ENCODE assay signal across 9 cellular contexts in the genomic region with DNA sequence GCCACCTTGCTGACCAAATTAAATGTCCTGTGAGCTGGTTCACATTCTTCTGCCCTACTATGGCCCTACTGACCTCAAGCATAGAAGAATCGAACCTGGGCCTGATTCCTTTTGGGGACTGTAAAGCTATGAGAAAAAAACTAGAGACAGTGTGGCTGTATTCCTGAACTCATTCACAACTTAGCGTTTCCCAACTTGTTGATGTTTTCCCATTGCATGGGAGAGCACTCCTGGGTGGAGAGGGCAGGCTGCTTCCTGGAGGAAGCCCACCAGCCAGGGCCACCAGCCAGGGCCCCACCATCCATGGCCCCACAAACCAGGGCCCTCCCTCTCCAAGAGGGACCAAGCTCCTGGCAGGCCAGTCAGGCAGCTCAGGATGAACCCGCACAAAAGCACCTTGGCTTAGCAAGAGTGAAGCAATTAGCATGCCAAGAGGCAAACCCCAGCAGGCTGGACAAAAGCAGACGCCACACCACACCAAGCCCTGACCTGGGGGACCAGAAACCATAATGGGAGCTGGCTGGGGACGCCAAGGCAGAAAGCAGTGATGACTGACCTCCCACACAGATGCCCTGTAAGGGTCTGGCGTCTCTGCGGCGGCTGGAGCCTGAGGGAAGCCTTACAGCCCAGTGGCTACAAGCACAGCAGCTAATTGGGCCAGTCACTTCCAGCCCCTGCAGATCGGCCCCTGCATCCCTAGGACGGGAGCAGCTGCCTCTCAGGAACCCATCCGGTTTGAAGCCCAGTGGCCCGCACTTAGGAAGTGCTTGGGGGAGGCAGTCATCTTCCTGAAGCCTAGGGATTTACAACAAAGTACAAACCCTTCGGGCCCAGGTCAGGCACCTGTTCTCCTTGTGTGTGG. TPM values are rescaled to one million over a fixed set of nuclear protein-coding genes. Genes with fewer than 3 reads are reported as not detected.
A peak's percentile ranks its signal among the peaks of the same experiment; 100 is the strongest.
DNase-seq lines count a peak whose midpoint lies in the region; ATAC-seq and TF ChIP-seq lines count a peak whose summit lies in the region.
"Had no signal": no experiment of that assay in that cellular context is flagged by ENCODE, and none has a peak within 500 bp of the region (broad histone marks: within the 10 kb centered on the region; RNA-seq: fewer than 3 reads in every experiment).

No MANE protein-coding gene starts in this region.

- H3K27ac Mint-ChIP-seq in activated naive CD4-positive, alpha-beta T cell treated with anti-CD3 and anti-CD28 coated beads for 36 hours = peak overlapping the region; percentile 99
- H3K27ac Mint-ChIP-seq in brain (peak overlapping the region; percentile 82 to 98 (median 90)), type B pancreatic cell (no peak overlapping the region)

- H3K9ac ChIP-seq in mesenchymal stem cell (ENCODE audit: low read length) = no peak overlapping the region

- H4K91ac ChIP-seq in mesenchymal stem cell (ENCODE audit: low read length) = no peak overlapping the region

- H3K27ac ChIP-seq in mesenchymal stem cell (ENCODE audit: low read length, poor library complexity, severe bottlenecking) = peak overlapping the region; percentile 75
- H3K27ac ChIP-seq: SJSA1 had no signal

- CTCF ChIA-PET in activated naive CD4-positive, alpha-beta T cell treated with anti-CD3 and anti-CD28 coated beads for 36 hours (lab: Charles Lee) = interaction anchor here (1.0 to 2.2 kb wide), 4 partner anchors 21 to 172 kb away, joined by 4 to 7 read pairs (median 6); no protein-coding TSS in a partner anchor

- peaks cover 58% of the 10 kb centered on the region for H3K4me1 Mint-ChIP-seq in activated naive CD4-positive, alpha-beta T cell treated with anti-CD3 and anti-CD28 coated beads for 36 hours (ENCODE audit: low read depth)
- H3K4me1 Mint-ChIP-seq in brain (peaks cover 62% of the 10 kb centered on the region), type B pancreatic cell (ENCODE audit: unreplicated experiment) (peaks cover 51% of the 10 kb centered on the region)

- H3K23ac ChIP-seq in mesenchymal stem cell (ENCODE audit: low read length in 2 of 2) = peak overlapping the region in 1 of 2 experiments; percentile 40

- TF ChIP-seq CTCF in brain (conservative IDR thresholded peaks at IDR 0.05) (no peak), type B pancreatic cell (conservative IDR thresholded peaks at IDR 0.05) (no peak)

- H3K79me1 ChIP-seq in mesenchymal stem cell (replicated peaks; ENCODE audit: low read length, poor library complexity, severe bottlenecking) = peaks cover 10% of the 10 kb centered on the region

- WGBS in mesenchymal stem cell = 79% methylated on average over 12 of the region's 13 CpGs

- no peak overlapping the region for H2BK5ac ChIP-seq in mesenchymal stem cell (ENCODE audit: low read depth, low read length, poor library complexity, severe bottlenecking)

- H2BK120ac ChIP-seq in mesenchymal stem cell (ENCODE audit: low read depth, low read length) = no peak overlapping the region

- H3K4me1 ChIP-seq in mesenchymal stem cell (ENCODE audit: control insufficient read depth, insufficient read depth, low read depth, low read length) = peaks cover 48% of the 10 kb centered on the region

- H3K4me2 ChIP-seq in mesenchymal stem cell (ENCODE audit: low read length, poor library complexity, severe bottlenecking) = peak overlapping the region; percentile 9

- no peaks in the 10 kb centered on the region for H3K27me3 ChIP-seq in mesenchymal stem cell (ENCODE audit: control insufficient read depth in 1 of 2, insufficient read depth in 1 of 2, low read length in 2 of 2)
- H3K27me3 ChIP-seq: SJSA1 had no signal

- H3K4me3 Mint-ChIP-seq in activated naive CD4-positive, alpha-beta T cell treated with anti-CD3 and anti-CD28 coated beads for 36 hours = peak overlapping the region; percentile 100
- H3K4me3 Mint-ChIP-seq in brain = peak overlapping the region; percentile 96 to 99 (median 97)
- H3K4me3 Mint-ChIP-seq in type B pancreatic cell = peak overlapping the region; percentile 97

- ATAC-seq in GM19328 (IDR thresholded peaks at IDR 0.05; ENCODE audit: unreplicated experiment) = no peak

- H3K18ac ChIP-seq in mesenchymal stem cell (ENCODE audit: low read depth in 1 of 2, low read length in 2 of 2) = peak overlapping the region in 1 of 2 experiments; percentile 37

- peaks cover 10% of the 10 kb centered on the region for H3K36me3 Mint-ChIP-seq in activated naive CD4-positive, alpha-beta T cell treated with anti-CD3 and anti-CD28 coated beads for 36 hours (ENCODE audit: low read depth)
- H3K36me3 Mint-ChIP-seq in brain = no peaks in the 10 kb centered on the region
- no peaks in the 10 kb centered on the region for H3K36me3 Mint-ChIP-seq in type B pancreatic cell

- H3K4ac ChIP-seq in mesenchymal stem cell (ENCODE audit: low read depth in 1 of 2, low read length in 2 of 2) = peak overlapping the region in 1 of 2 experiments; percentile 32

- peaks cover 0 to 9% of the 10 kb centered on the region in 2 experiments for H3K36me3 ChIP-seq in mesenchymal stem cell (ENCODE audit: control insufficient read depth in 1 of 2, insufficient read depth in 2 of 2, low read depth in 1 of 2, low read length in 2 of 2)

- H3K4me3 ChIP-seq in mesenchymal stem cell (ENCODE audit: insufficient read depth in 1 of 2, low read depth in 1 of 2, low read length in 2 of 2) = peak overlapping the region in 1 of 2 experiments; percentile 86

- no peaks in the 10 kb centered on the region for H3K27me3 Mint-ChIP-seq in activated naive CD4-positive, alpha-beta T cell treated with anti-CD3 and anti-CD28 coated beads for 36 hours (ENCODE audit: low read depth)
- peaks cover 6% of the 10 kb centered on the region for H3K27me3 Mint-ChIP-seq in brain
- H3K27me3 Mint-ChIP-seq in type B pancreatic cell = no peaks in the 10 kb centered on the region

- no peak overlapping the region for H2BK15ac ChIP-seq in mesenchymal stem cell (ENCODE audit: low read depth, poor library complexity, severe bottlenecking)

- H2AK5ac ChIP-seq in mesenchymal stem cell (ENCODE audit: low read length, severe bottlenecking) = peak overlapping the region; percentile 58

- no peak overlapping the region for H2AFZ ChIP-seq in mesenchymal stem cell (ENCODE audit: low read depth, low read length)

- H3K9me3 ChIP-seq in mesenchymal stem cell (ENCODE audit: control insufficient read depth, low read length) = no peaks in the 10 kb centered on the region
- H3K9me3 ChIP-seq: SJSA1 had no signal

- peak overlapping the region in 1 of 2 experiments; percentile 10 for H2BK12ac ChIP-seq in mesenchymal stem cell (ENCODE audit: low read length in 2 of 2)

- no peak overlapping the region for H4K8ac ChIP-seq in mesenchymal stem cell (ENCODE audit: low read length)

- peak overlapping the region in 1 of 2 experiments; percentile 53 for H3K14ac ChIP-seq in mesenchymal stem cell (ENCODE audit: low read length in 2 of 2)

- no peaks in the 10 kb centered on the region for H3K9me3 Mint-ChIP-seq in activated naive CD4-positive, alpha-beta T cell treated with anti-CD3 and anti-CD28 coated beads for 36 hours
- no peaks in the 10 kb centered on the region for H3K9me3 Mint-ChIP-seq in brain
- H3K9me3 Mint-ChIP-seq in type B pancreatic cell = no peaks in the 10 kb centered on the region

- no peak for DNase-seq in activated naive CD4-positive, alpha-beta T cell treated with anti-CD3 and anti-CD28 coated beads for 36 hours
- no peak for DNase-seq in activated naive CD4-positive, alpha-beta T cell treated with anti-CD3 and anti-CD28 coated beads, Interleukin-2, amount 50 U/mL, for 16 hours
- DNase-seq in mesenchymal stem cell = peak; percentile 7
- DNase-seq in type B pancreatic cell (ENCODE audit: extremely low spot score, unreplicated experiment) = no peak
- no peak for DNase-seq in globus pallidus (ENCODE audit: low spot score)
- DNase-seq in NCI-H345 treated with DMSO at 0.1 percent for 48 hours (lab: John Stamatoyannopoulos, UW; ENCODE audit: unreplicated experiment) = no peak

- intact Hi-C loops in activated naive CD4-positive, alpha-beta T cell treated with anti-CD3 and anti-CD28 coated beads for 36 hours (cut with micrococcal nuclease) = loop anchor here (1.0 to 5.0 kb wide), 3 partner anchors 55 to 173 kb away; no protein-coding TSS in a partner anchor

RNA-seq across cellular contexts. Expression of a gene that starts 2.1 kb away (rescaled TPM):
- total RNA-seq in activated naive CD4-positive, alpha-beta T cell treated with anti-CD3 and anti-CD28 coated beads for 36 hours = 10 to 100 TPM; 32.6 to 34.9 TPM
- polyA plus RNA-seq in brain (ENCODE audit: insufficient read depth, low read depth, low replicate concordance) = 78.9 TPM
- 29.4 TPM for polyA plus RNA-seq in mesenchymal stem cell (2013, experiment 1 of 2)
- polyA plus RNA-seq in mesenchymal stem cell (2013, experiment 2 of 2) = 29.3 TPM
- total RNA-seq in type B pancreatic cell (ENCODE audit: low replicate concordance) = 43.3 and 67.5 TPM in 2 replicates

RNA-seq across cellular contexts. Expression of a gene that starts 26.5 kb away (rescaled TPM):
- 10 to 100 TPM; 20.1 to 21.4 TPM for total RNA-seq in activated naive CD4-positive, alpha-beta T cell treated with anti-CD3 and anti-CD28 coated beads for 36 hours
- polyA plus RNA-seq in brain (ENCODE audit: insufficient read depth, low read depth, low replicate concordance) = 20.6 TPM
- 16.5 TPM for polyA plus RNA-seq in mesenchymal stem cell (2013, experiment 1 of 2)
- polyA plus RNA-seq in mesenchymal stem cell (2013, experiment 2 of 2) = 17.1 TPM
- 16.2 and 24.6 TPM in 2 replicates for total RNA-seq in type B pancreatic cell (ENCODE audit: low replicate concordance)
